ENCODE assay signal across 21 cellular contexts in genomic region chr11:20038364-20038893, GRCh38.
"Had no signal": no experiment of that assay in that cellular context is flagged by ENCODE, and none has a peak within 500 bp of the region (broad histone marks: within the 10 kb centered on the region; RNA-seq: fewer than 3 reads in every experiment).

No MANE protein-coding gene starts in this region.

- FAIRE-seq: pancreas had no signal

- H3K9me3 Mint-ChIP-seq: activated naive CD4-positive, alpha-beta T cell treated with anti-CD3 and anti-CD28 coated beads, Interleukin-2, amount 10 ng/mL, durations not matched to agents 7 days and 5 days; activated naive CD8-positive, alpha-beta T cell treated with anti-CD3 and anti-CD28 coated beads, Interleukin-2, amount 10 ng/mL, durations not matched to agents 7 days and 5 days; naive B cell had no signal

- H3K36me3 ChIP-seq: pancreas, upper lobe of right lung had no signal

- ATAC-seq: activated CD4-positive, alpha-beta T cell treated with anti-CD3 and anti-CD28 coated beads for 36 hours; gastroesophageal sphincter; left ventricle myocardium superior; right cardiac atrium; stimulated activated naive CD8-positive, alpha-beta T cell treated with anti-CD3 and anti-CD28 coated beads, Interleukin-15, Interleukin-2, amounts not matched to agents 100 U/mL and 50 U/mL, for 24 hours had no signal

- H3K4me3 Mint-ChIP-seq: activated CD4-positive, alpha-beta T cell treated with anti-CD3 and anti-CD28 coated beads for 36 hours; activated naive CD4-positive, alpha-beta T cell treated with anti-CD3 and anti-CD28 coated beads, Interleukin-2, amount 10 ng/mL, durations not matched to agents 7 days and 5 days; activated naive CD8-positive, alpha-beta T cell treated with anti-CD3 and anti-CD28 coated beads, Interleukin-2, amount 10 ng/mL, durations not matched to agents 7 days and 5 days; naive B cell had no signal

- H3K27ac ChIP-seq: ascending aorta, brain microvascular endothelial cell, coronary artery, gastroesophageal sphincter, pancreas, upper lobe of right lung had no signal

- H3K9me3 ChIP-seq: ascending aorta, gastroesophageal sphincter, pancreas, upper lobe of right lung had no signal

- H3K4me1 ChIP-seq: upper lobe of right lung had no signal

- H3K4me3 ChIP-seq: ascending aorta, coronary artery, dorsolateral prefrontal cortex, gastroesophageal sphincter, pancreas, upper lobe of right lung had no signal

- H3K36me3 Mint-ChIP-seq: activated naive CD4-positive, alpha-beta T cell treated with anti-CD3 and anti-CD28 coated beads, Interleukin-2, amount 10 ng/mL, durations not matched to agents 7 days and 5 days; activated naive CD8-positive, alpha-beta T cell treated with anti-CD3 and anti-CD28 coated beads, Interleukin-2, amount 10 ng/mL, durations not matched to agents 7 days and 5 days; naive B cell had no signal

- H3K27me3 ChIP-seq: ascending aorta, brain microvascular endothelial cell, dorsolateral prefrontal cortex, gastroesophageal sphincter, pancreas, upper lobe of right lung had no signal

- H3K27ac Mint-ChIP-seq: activated CD4-positive, alpha-beta T cell treated with anti-CD3 and anti-CD28 coated beads for 36 hours; activated naive CD4-positive, alpha-beta T cell treated with anti-CD3 and anti-CD28 coated beads, Interleukin-2, amount 10 ng/mL, durations not matched to agents 7 days and 5 days; activated naive CD8-positive, alpha-beta T cell treated with anti-CD3 and anti-CD28 coated beads, Interleukin-2, amount 10 ng/mL, durations not matched to agents 7 days and 5 days had no signal

- DNase-seq: activated CD4-positive, alpha-beta T cell treated with anti-CD3 and anti-CD28 coated beads for 36 hours; activated CD4-positive, CD25-positive, alpha-beta regulatory T cell; activated gamma-delta T cell; activated naive CD4-positive, alpha-beta T cell treated with anti-CD3 and anti-CD28 coated beads, Interleukin-2, amount 10 ng/mL, durations not matched to agents 7 days and 5 days; activated naive CD8-positive, alpha-beta T cell treated with anti-CD3 and anti-CD28 coated beads, Interleukin-2, amount 10 ng/mL, durations not matched to agents 7 days and 5 days; brain microvascular endothelial cell; dorsolateral prefrontal cortex; effector memory CD4-positive, alpha-beta T cell; erythroblast; left ventricle myocardium superior; naive B cell; nucleus accumbens; pancreas; right cardiac atrium; stimulated activated CD4-positive, alpha-beta T cell treated with anti-CD3 and anti-CD28 coated beads, Interleukin-2, amount 100 ng/mL, for 48 hours; stimulated activated naive CD8-positive, alpha-beta T cell treated with anti-CD3 and anti-CD28 coated beads, Interleukin-15, Interleukin-2, amounts not matched to agents 100 U/mL and 50 U/mL, for 24 hours; T-helper 1 cell; upper lobe of right lung had no signal

- H3K4me1 Mint-ChIP-seq: activated naive CD4-positive, alpha-beta T cell treated with anti-CD3 and anti-CD28 coated beads, Interleukin-2, amount 10 ng/mL, durations not matched to agents 7 days and 5 days; activated naive CD8-positive, alpha-beta T cell treated with anti-CD3 and anti-CD28 coated beads, Interleukin-2, amount 10 ng/mL, durations not matched to agents 7 days and 5 days; naive B cell had no signal
